1 cellular context compared by ENCODE assay signal in genomic region chrX:10156199-10157031, GRCh38.
TF ChIP-seq lines count a peak whose summit lies in the region.

TSS of gene CLCN4 (plus strand) at chrX:10156975. CDS start at chrX:10185033, 28,058 bp downstream.

TF ChIP-seq in H1, 55 proteins besides CTCF, POLR2A, EP300 and RAD21 (continued from another document):
- TF ChIP-seq USF2 (IDR thresholded peaks at IDR 0.05; ENCODE audit: low read length) (peak; percentile 77), HDAC2 (IDR thresholded peaks at IDR 0.05; ENCODE audit: borderline replicate concordance in 1 of 2, low read depth in 2 of 2, low read length in 2 of 2) (0 out of 4 replicates have a peak, but pooled peaks of 1 of the 2 experiments have one; percentile 39), YY1 (IDR thresholded peaks at IDR 0.05; ENCODE audit: low read depth, low read length) (0 out of 2 replicates have a peak, but pooled peaks have one; percentile 6)
